Comparison of ENCODE assay signal across 13 cellular contexts in the genomic region with DNA sequence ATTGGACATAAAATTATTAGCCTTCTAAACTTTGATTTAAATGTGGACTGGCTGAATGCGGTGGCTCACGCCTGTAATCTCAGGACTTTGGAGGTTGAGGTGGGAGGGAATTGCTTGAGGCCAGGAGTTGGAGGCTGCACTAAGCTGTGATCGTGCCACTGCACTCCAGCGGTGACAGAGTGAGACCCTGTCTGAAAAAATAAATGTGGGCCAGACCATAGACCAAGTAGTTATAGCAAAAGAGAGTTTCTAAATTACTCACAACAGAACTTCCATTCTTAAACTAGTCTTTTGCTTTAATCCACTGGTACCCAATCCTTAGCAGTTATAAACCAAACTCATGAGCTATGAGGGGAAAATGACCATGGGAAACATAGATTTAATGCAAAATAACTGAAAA. TPM values are rescaled to one million over a fixed set of nuclear protein-coding genes. Genes with fewer than 3 reads are reported as not detected.
DNase-seq lines count a peak whose midpoint lies in the region; ATAC-seq and TF ChIP-seq lines count a peak whose summit lies in the region.
"Had no signal": no experiment of that assay in that cellular context is flagged by ENCODE, and none has a peak within 500 bp of the region (broad histone marks: within the 10 kb centered on the region; RNA-seq: fewer than 3 reads in every experiment).

No MANE protein-coding gene starts in this region.

- H3K9me3 Mint-ChIP-seq in activated naive CD4-positive, alpha-beta T cell treated with anti-CD3 and anti-CD28 coated beads, Interleukin-2, amount 50 U/mL, for 72 hours: no peaks in the 10 kb centered on the region
- no peaks in the 10 kb centered on the region for H3K9me3 Mint-ChIP-seq in activated B cell treated with CpG ODN at 0.5 μM for 24 hours
- H3K9me3 Mint-ChIP-seq: neural crest cell, type B pancreatic cell had no signal

- peaks cover 40% of the 10 kb centered on the region for H3K4me1 Mint-ChIP-seq in activated B cell treated with CpG ODN at 0.5 μM for 24 hours

- intact Hi-C loops in activated B cell treated with CpG ODN at 0.5 μM for 24 hours (cut with micrococcal nuclease): loop anchor here (5.0 kb wide), 1 partner anchor 37 kb away; no protein-coding TSS in a partner anchor
- intact Hi-C loops in left colon (cut with DNase I, micrococcal nuclease): loop anchor here in 1 of 2 donors (5.0 to 10.0 kb wide), 2 partner anchors 90 to 148 kb away; no protein-coding TSS in a partner anchor

- H3K4me3 Mint-ChIP-seq in activated B cell treated with CpG ODN at 0.5 μM for 24 hours: no peak overlapping the region
- H3K4me3 Mint-ChIP-seq: neural crest cell, type B pancreatic cell had no signal

- peaks cover 0 to 10% of the 10 kb centered on the region in 2 donors for H3K36me3 Mint-ChIP-seq in activated naive CD4-positive, alpha-beta T cell treated with anti-CD3 and anti-CD28 coated beads, Interleukin-2, amount 50 U/mL, for 72 hours
- peaks cover 24% of the 10 kb centered on the region for H3K36me3 Mint-ChIP-seq in activated B cell treated with CpG ODN at 0.5 μM for 24 hours (ENCODE audit: low read depth)
- H3K36me3 Mint-ChIP-seq: type B pancreatic cell had no signal

- H3K27me3 Mint-ChIP-seq in activated B cell treated with CpG ODN at 0.5 μM for 24 hours: no peaks in the 10 kb centered on the region
- H3K27me3 Mint-ChIP-seq: type B pancreatic cell had no signal

- peak; percentile 66 to 83 for ATAC-seq in activated naive CD4-positive, alpha-beta T cell treated with anti-CD3 and anti-CD28 coated beads, Interleukin-2, amount 50 U/mL, for 72 hours
- ATAC-seq in HG02588 (IDR thresholded peaks at IDR 0.05; ENCODE audit: unreplicated experiment) (peak; percentile 57), activated B cell treated with CpG ODN at 0.5 μM for 24 hours (ENCODE audit: low read depth) (peak; percentile 61), left colon (no peak), GM21367 (IDR thresholded peaks at IDR 0.05; ENCODE audit: unreplicated experiment) (no peak)

- H3K27ac Mint-ChIP-seq in activated naive CD4-positive, alpha-beta T cell treated with anti-CD3 and anti-CD28 coated beads, Interleukin-2, amount 50 U/mL, for 72 hours: peak overlapping the region in 1 of 2 donors; percentile 31
- peak overlapping the region; percentile 65 for H3K27ac Mint-ChIP-seq in activated B cell treated with CpG ODN at 0.5 μM for 24 hours
- H3K27ac Mint-ChIP-seq: type B pancreatic cell had no signal

- no peak for TF ChIP-seq CTCF in activated B cell treated with CpG ODN at 0.5 μM for 24 hours (IDR thresholded peaks at IDR 0.05)

- POLR2A ChIA-PET in activated B cell treated with CpG ODN at 0.5 μM for 24 hours (lab: Charles Lee): interaction anchor here (1.7 kb wide), 1 partner anchor 147 kb away, joined by 15 read pairs; no protein-coding TSS in a partner anchor

- DNase-seq in activated naive CD4-positive, alpha-beta T cell treated with anti-CD3 and anti-CD28 coated beads, Interleukin-2, amount 50 U/mL, for 72 hours (ENCODE audit: low spot score in 2 of 2): peak in 1 of 2 donors; percentile 22
- DNase-seq in activated naive CD4-positive, alpha-beta T cell treated with anti-CD3 and anti-CD28 coated beads, Interleukin-2, amount 50 U/mL, for 16 hours: no peak
- DNase-seq in activated B cell treated with CpG ODN at 0.5 μM for 24 hours (no peak), left colon (no peak), kidney glomerular epithelial cell (lab: John Stamatoyannopoulos, UW) (no peak), globus pallidus (ENCODE audit: low spot score) (no peak)
- DNase-seq: NCI-H446 treated with DMSO at 0.1 percent for 48 hours, RPMI8226, T-helper 9 cell had no signal

- CTCF ChIA-PET in activated B cell treated with CpG ODN at 0.5 μM for 24 hours (lab: Charles Lee): interaction anchor here (1.1 to 1.5 kb wide), 2 partner anchors 147 to 173 kb away, joined by 3 to 16 read pairs; no protein-coding TSS in a partner anchor

RNA-seq across cellular contexts. Expression of gene RAP1A, which starts 35.2 kb away (rescaled TPM):
- total RNA-seq in activated naive CD4-positive, alpha-beta T cell treated with anti-CD3 and anti-CD28 coated beads, Interleukin-2, amount 50 U/mL, for 72 hours: 100 to 1,000 TPM; 126 to 165 TPM
- 92.4 and 93.8 TPM in 2 replicates for total RNA-seq in activated B cell treated with CpG ODN at 0.5 μM for 24 hours
- total RNA-seq in left colon: 100 to 1,000 TPM in 1 of 2 donors, 10 to 100 TPM in 1; 82.3 to 113 TPM

Comparison
In these comparisons a context has a peak if more than half of its experiments do, and no peak if none do; other contexts are left out.
1. ATAC-seq: peak in activated naive CD4-positive, alpha-beta T cell treated with anti-CD3 and anti-CD28 coated beads, Interleukin-2, amount 50 U/mL, for 72 hours (2 of 2), HG02588 (single experiment) and activated B cell treated with CpG ODN at 0.5 μM for 24 hours (single experiment); none in left colon (single experiment) and GM21367 (single experiment).